In the genomic region with DNA sequence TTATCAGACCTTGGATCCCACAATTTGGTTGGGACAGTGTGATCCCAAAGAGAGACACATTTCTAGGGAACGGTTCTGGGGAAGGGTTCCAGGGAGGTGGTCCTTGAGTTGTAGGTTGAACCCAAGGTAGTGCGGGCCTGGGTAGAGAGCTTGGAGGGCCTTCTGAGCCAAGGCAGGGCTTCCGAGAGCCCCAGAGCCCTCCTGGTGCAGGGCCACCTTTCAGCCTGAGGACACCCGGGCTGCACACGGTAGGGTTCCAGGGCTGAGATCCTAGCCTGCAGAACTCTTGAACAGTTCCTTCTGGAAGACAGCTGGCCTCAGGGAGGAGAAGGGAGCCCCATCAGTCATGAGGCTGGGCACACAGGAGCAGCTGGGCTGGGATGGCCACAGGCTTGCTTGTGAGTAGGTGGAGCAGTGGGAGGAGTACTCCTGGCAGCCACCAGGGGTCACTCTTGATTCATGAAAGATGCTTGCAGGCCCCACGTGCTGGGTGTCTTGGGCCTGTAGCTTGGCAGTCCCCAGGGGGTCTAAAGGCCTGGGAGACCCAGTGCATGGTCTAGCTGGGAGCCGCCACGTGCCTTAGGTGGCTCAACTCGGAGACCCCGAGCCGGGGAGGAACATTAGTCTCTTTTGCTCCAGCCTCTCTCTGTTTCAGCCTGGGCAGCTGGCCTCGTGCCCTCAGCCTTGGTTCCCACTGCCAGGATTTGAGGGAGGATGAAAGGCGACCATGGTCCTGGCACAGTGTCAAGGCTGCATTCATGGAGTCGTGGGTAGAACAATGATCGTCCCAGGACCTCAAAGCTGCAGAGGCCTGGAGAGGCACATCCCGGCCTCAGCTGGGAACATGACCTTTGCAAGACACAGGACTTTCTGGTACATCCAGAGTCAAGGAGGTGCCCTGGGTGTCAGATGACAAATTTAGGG, we compare ENCODE assay signal across 8 cellular contexts.
DNase-seq lines count a peak whose midpoint lies in the region; TF ChIP-seq lines count a peak whose summit lies in the region.

No MANE protein-coding gene starts in this region.

- H3K27me3 ChIP-seq in adipocyte (replicated peaks; ENCODE audit: control insufficient read depth, insufficient read depth, low read length) = peaks cover 15% of the 10 kb centered on the region
- peaks cover 16% of the 10 kb centered on the region for H3K27me3 ChIP-seq in left ventricle myocardium inferior (ENCODE audit: low read depth)

- no peak overlapping the region for H3K27ac ChIP-seq in left ventricle myocardium inferior (replicated peaks)

- TF ChIP-seq CTCF in GM12864 (IDR thresholded peaks at IDR 0.05; ENCODE audit: low read depth, low read length, missing control alignments) = peak; percentile 97
- peak; percentile 96 for TF ChIP-seq CTCF in NB4 (IDR thresholded peaks at IDR 0.05; ENCODE audit: low read depth, low read length)
- peak; percentile 88 for TF ChIP-seq CTCF in left ventricle myocardium inferior (IDR thresholded peaks at IDR 0.05; ENCODE audit: borderline replicate concordance)

- H3K4me1 ChIP-seq in adipocyte (ENCODE audit: control insufficient read depth, insufficient read depth, low read length) (no peaks in the 10 kb centered on the region), left ventricle myocardium inferior (peaks cover 5% of the 10 kb centered on the region)

- H3K4me3 ChIP-seq in GM12864 (ENCODE audit: low read depth, low read length) = no peak overlapping the region
- H3K4me3 ChIP-seq in NB4 (ENCODE audit: low read depth, low read length) = no peak overlapping the region
- no peak overlapping the region for H3K4me3 ChIP-seq in adipocyte (ENCODE audit: low read length)
- no peak overlapping the region for H3K4me3 ChIP-seq in left ventricle myocardium inferior

- CTCF ChIA-PET in HEK293T (lab: Yijun Ruan, JAX) = interaction anchor here (0.6 to 1.4 kb wide), 7 partner anchors 9 to 346 kb away, joined by 3 to 4 read pairs (median 3); no protein-coding TSS in a partner anchor

- DNase-seq in GM12864 (ENCODE audit: low read depth) (peak; percentile 43), HEK293T (ENCODE audit: extremely low spot score) (peak; percentile 78), NB4 (ENCODE audit: low read depth) (peak; percentile 91), SKM-1 (lab: John Stamatoyannopoulos, UW; ENCODE audit: unreplicated experiment) (peak; percentile 41), adipocyte (ENCODE audit: low read depth) (peak; percentile 74), left ventricle myocardium inferior (peak; percentile 48), retina (peak; percentile 90), T1000 (lab: John Stamatoyannopoulos, UW) (no peak)

- intact Hi-C loops in left ventricle myocardium inferior (cut with micrococcal nuclease) = no loop called here

- POLR2A ChIA-PET in HEK293T (lab: Yijun Ruan, JAX) = interaction anchor here (0.7 kb wide), 1 partner anchor 15 kb away, joined by 3 read pairs; no protein-coding TSS in a partner anchor

- no peak for TF ChIP-seq POLR2A in NB4 (IDR thresholded peaks at IDR 0.05; ENCODE audit: extremely low read depth, insufficient read length)

- no peak overlapping the region for H3K9ac ChIP-seq in adipocyte (ENCODE audit: low read length)

- H3K36me3 ChIP-seq in adipocyte (ENCODE audit: control insufficient read depth, insufficient read depth, low read length, severe bottlenecking) (no peaks in the 10 kb centered on the region), left ventricle myocardium inferior (no peaks in the 10 kb centered on the region)

- peaks cover 11% of the 10 kb centered on the region for H3K9me3 ChIP-seq in adipocyte (ENCODE audit: control insufficient read depth, low read length)
- H3K9me3 ChIP-seq in left ventricle myocardium inferior (replicated peaks) = peaks cover 15% of the 10 kb centered on the region

TF ChIP-seq in HEK293T, 16 proteins besides CTCF, POLR2A, EP300 and RAD21:
- no peak for TF ChIP-seq SUZ12 (IDR thresholded peaks at IDR 0.05)
- TF ChIP-seq L3MBTL2 (conservative IDR thresholded peaks at IDR 0.05) = peak; percentile 62
- TF ChIP-seq LEF1 (IDR thresholded peaks at IDR 0.05; ENCODE audit: borderline replicate concordance) = no peak
TF ChIP-seq in HEK293T: peak in this region for 1.
